14 cellular contexts compared by ENCODE assay signal in the genomic region with DNA sequence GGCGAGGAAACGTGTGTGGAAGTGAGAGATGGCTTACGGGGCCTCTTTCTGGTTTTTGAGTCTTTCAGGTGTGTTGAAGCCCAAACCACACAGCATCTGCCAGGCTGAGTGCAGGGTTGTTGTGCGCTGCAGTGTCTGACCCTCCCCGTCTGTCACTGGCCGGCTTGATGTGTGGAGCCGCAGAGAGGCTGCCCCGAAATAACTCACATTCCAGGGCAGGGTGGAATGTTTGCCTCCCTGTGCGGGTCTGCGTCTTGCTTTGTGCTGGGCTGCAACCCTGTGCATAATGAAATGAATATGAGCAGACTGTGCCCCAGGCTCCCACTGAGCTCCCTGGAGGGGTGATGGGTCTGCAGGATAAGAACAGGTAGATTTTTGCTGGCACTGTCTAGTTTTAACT. TPM values are rescaled to one million over a fixed set of nuclear protein-coding genes. Genes with fewer than 3 reads are reported as not detected.
DNase-seq lines count a peak whose midpoint lies in the region; ATAC-seq and TF ChIP-seq lines count a peak whose summit lies in the region.
"Had no signal": no experiment of that assay in that cellular context is flagged by ENCODE, and none has a peak within 500 bp of the region (broad histone marks: within the 10 kb centered on the region; RNA-seq: fewer than 3 reads in every experiment).

No MANE protein-coding gene starts in this region.

- H4K8ac ChIP-seq in mesenchymal stem cell (ENCODE audit: low read length): no peak overlapping the region

- no peak overlapping the region for H2BK120ac ChIP-seq in mesenchymal stem cell (ENCODE audit: low read depth, low read length)

- H3K36me3 ChIP-seq in HUES48 (ENCODE audit: control insufficient read depth, insufficient read depth, low read length) (no peaks in the 10 kb centered on the region), body of pancreas (replicated peaks in 1 of 2; ENCODE audit: insufficient read depth in 1 of 2, low read depth in 2 of 2) (no peaks in the 10 kb centered on the region), mesenchymal stem cell (ENCODE audit: control insufficient read depth in 1 of 2, insufficient read depth in 2 of 2, low read depth in 1 of 2, low read length in 2 of 2) (no peaks in the 10 kb centered on the region)
- H3K36me3 ChIP-seq: BLaER1, thyroid gland had no signal

- H3K9me3 ChIP-seq in HUES48 (ENCODE audit: control insufficient read depth, insufficient read depth, low read length): no peaks in the 10 kb centered on the region
- H3K9me3 ChIP-seq in body of pancreas: no peaks in the 10 kb centered on the region
- no peaks in the 10 kb centered on the region for H3K9me3 ChIP-seq in mesenchymal stem cell (ENCODE audit: control insufficient read depth, low read length)
- H3K9me3 ChIP-seq: BLaER1, thyroid gland had no signal

- no peak for TF ChIP-seq POLR2A in body of pancreas (IDR thresholded peaks at IDR 0.05)

- H3K4me3 ChIP-seq in AG10803 (ENCODE audit: low read length) (no peak overlapping the region), HUES48 (ENCODE audit: low read depth, low read length) (peak overlapping the region; percentile 16; the same call in 1 of the 2 replicates), body of pancreas (no peak overlapping the region), mesenchymal stem cell (ENCODE audit: insufficient read depth in 1 of 2, low read depth in 1 of 2, low read length in 2 of 2) (no peak overlapping the region)
- H3K4me3 ChIP-seq: BLaER1, thyroid gland had no signal

- ATAC-seq in body of pancreas (peak; percentile 55), HG03175 (IDR thresholded peaks at IDR 0.05; ENCODE audit: unreplicated experiment) (no peak)

- H2AFZ ChIP-seq in mesenchymal stem cell (ENCODE audit: low read depth, low read length): no peak overlapping the region

- H4K91ac ChIP-seq in mesenchymal stem cell (ENCODE audit: low read length): no peak overlapping the region

- no peak overlapping the region for H3K4ac ChIP-seq in mesenchymal stem cell (ENCODE audit: low read depth in 1 of 2, low read length in 2 of 2)

- H2BK15ac ChIP-seq in mesenchymal stem cell (ENCODE audit: low read depth, poor library complexity, severe bottlenecking): no peak overlapping the region

- peak overlapping the region; percentile 39 for H3K27ac ChIP-seq in HUES48 (ENCODE audit: low read depth, low read length)
- H3K27ac ChIP-seq in body of pancreas: no peak overlapping the region
- peak overlapping the region; percentile 15 for H3K27ac ChIP-seq in mesenchymal stem cell (ENCODE audit: low read length, poor library complexity, severe bottlenecking)
- H3K27ac ChIP-seq in RWPE1: no peak overlapping the region
- H3K27ac ChIP-seq: BLaER1, thyroid gland had no signal

- CTCF ChIA-PET in RWPE1 (lab: Yijun Ruan, JAX): no interaction called here

- DNase-seq in AG10803 (ENCODE audit: low read depth): peak; percentile 45
- DNase-seq in body of pancreas: peak in 1 of 4 donors; percentile 30
- DNase-seq in mesenchymal stem cell: peak; percentile 15
- no peak for DNase-seq in RWPE1 (ENCODE audit: low spot score)
- no peak for DNase-seq in midbrain (lab: John Stamatoyannopoulos, UW)
- no peak for DNase-seq in NCI-H446 (lab: John Stamatoyannopoulos, UW)
- DNase-seq: activated CD4-positive, alpha-beta T cell treated with anti-CD3 and anti-CD28 coated beads for 48 hours; activated effector memory CD4-positive, alpha-beta T cell treated with anti-CD3 and anti-CD28 coated beads, Interleukin-2, amount 50 U/mL, for 16 hours; thyroid gland had no signal

- H3K79me1 ChIP-seq in mesenchymal stem cell (replicated peaks; ENCODE audit: low read length, poor library complexity, severe bottlenecking): no peaks in the 10 kb centered on the region

- H3K4me1 ChIP-seq in HUES48 (ENCODE audit: control insufficient read depth, insufficient read depth, low read length): peaks cover 20% of the 10 kb centered on the region
- H3K4me1 ChIP-seq in body of pancreas: no peaks in the 10 kb centered on the region
- peaks cover 32% of the 10 kb centered on the region for H3K4me1 ChIP-seq in mesenchymal stem cell (ENCODE audit: control insufficient read depth, insufficient read depth, low read depth, low read length)
- H3K4me1 ChIP-seq: thyroid gland had no signal

- no peak overlapping the region for H2AK5ac ChIP-seq in mesenchymal stem cell (ENCODE audit: low read length, severe bottlenecking)

- no peak overlapping the region for H3K9ac ChIP-seq in HUES48 (ENCODE audit: low read depth, low read length)
- H3K9ac ChIP-seq in mesenchymal stem cell (ENCODE audit: low read length): no peak overlapping the region
- H3K9ac ChIP-seq: BLaER1 had no signal

- 12 to 21% methylated on average over 9 to 10 of the region's 10 CpGs for WGBS in body of pancreas, 2 donors
- 17% methylated on average over 10 of the region's 10 CpGs for WGBS in mesenchymal stem cell

- H3K27me3 ChIP-seq in HUES48 (ENCODE audit: control insufficient read depth, insufficient read depth, low read length) (no peaks in the 10 kb centered on the region), body of pancreas (no peaks in the 10 kb centered on the region), mesenchymal stem cell (ENCODE audit: control insufficient read depth in 1 of 2, insufficient read depth in 1 of 2, low read length in 2 of 2) (peaks cover 12 to 66% of the 10 kb centered on the region in 2 experiments)
- H3K27me3 ChIP-seq: BLaER1, thyroid gland had no signal

- no peak overlapping the region for H3K14ac ChIP-seq in mesenchymal stem cell (ENCODE audit: low read length in 2 of 2)

- H3K4me2 ChIP-seq in mesenchymal stem cell (ENCODE audit: low read length, poor library complexity, severe bottlenecking): no peak overlapping the region

- intact Hi-C loops in body of pancreas (cut with DNase I): no loop called here

- no peak overlapping the region for H3K23ac ChIP-seq in mesenchymal stem cell (ENCODE audit: low read length in 2 of 2)

- H3K18ac ChIP-seq in mesenchymal stem cell (ENCODE audit: low read depth in 1 of 2, low read length in 2 of 2): no peak overlapping the region

- POLR2A ChIA-PET in RWPE1 (lab: Yijun Ruan, JAX; ENCODE audit: low non-redundant PET): no interaction called here

- no peak overlapping the region for H2BK5ac ChIP-seq in mesenchymal stem cell (ENCODE audit: low read depth, low read length, poor library complexity, severe bottlenecking)

- no peak for TF ChIP-seq CTCF in AG10803 (conservative IDR thresholded peaks at IDR 0.05; ENCODE audit: low read length)
- TF ChIP-seq CTCF in body of pancreas (IDR thresholded peaks at IDR 0.05): no peak
- no peak for TF ChIP-seq CTCF in RWPE1 (conservative IDR thresholded peaks at IDR 0.05; ENCODE audit: low read depth)

- H2BK12ac ChIP-seq in mesenchymal stem cell (ENCODE audit: low read length in 2 of 2): no peak overlapping the region

RNA-seq across cellular contexts. Expression of a gene that starts 9.9 kb away (rescaled TPM):
- total RNA-seq in body of pancreas: 1 to 10 TPM in 1 of 2 donors, under 1 TPM in 1; 0.99 to 1.3 TPM
- 0.25 TPM for polyA plus RNA-seq in mesenchymal stem cell (2013, experiment 1 of 2)
- polyA plus RNA-seq in mesenchymal stem cell (2013, experiment 2 of 2): 0.14 TPM
- total RNA-seq: mesenteric fat pad, NCI-H460 had no signal

Comparison
In these comparisons a context has a peak if more than half of its experiments do, and no peak if none do; other contexts are left out.
1. DNase-seq: peak in AG10803 (single experiment) and mesenchymal stem cell (single experiment); none in RWPE1 (single experiment), midbrain (single experiment) and NCI-H446 (0 of 2).
2. H3K27ac ChIP-seq: peak in HUES48 (single experiment) and mesenchymal stem cell (single experiment); none in body of pancreas (0 of 4) and RWPE1 (single experiment).